8 cellular contexts compared by ENCODE assay signal in the genomic region with DNA sequence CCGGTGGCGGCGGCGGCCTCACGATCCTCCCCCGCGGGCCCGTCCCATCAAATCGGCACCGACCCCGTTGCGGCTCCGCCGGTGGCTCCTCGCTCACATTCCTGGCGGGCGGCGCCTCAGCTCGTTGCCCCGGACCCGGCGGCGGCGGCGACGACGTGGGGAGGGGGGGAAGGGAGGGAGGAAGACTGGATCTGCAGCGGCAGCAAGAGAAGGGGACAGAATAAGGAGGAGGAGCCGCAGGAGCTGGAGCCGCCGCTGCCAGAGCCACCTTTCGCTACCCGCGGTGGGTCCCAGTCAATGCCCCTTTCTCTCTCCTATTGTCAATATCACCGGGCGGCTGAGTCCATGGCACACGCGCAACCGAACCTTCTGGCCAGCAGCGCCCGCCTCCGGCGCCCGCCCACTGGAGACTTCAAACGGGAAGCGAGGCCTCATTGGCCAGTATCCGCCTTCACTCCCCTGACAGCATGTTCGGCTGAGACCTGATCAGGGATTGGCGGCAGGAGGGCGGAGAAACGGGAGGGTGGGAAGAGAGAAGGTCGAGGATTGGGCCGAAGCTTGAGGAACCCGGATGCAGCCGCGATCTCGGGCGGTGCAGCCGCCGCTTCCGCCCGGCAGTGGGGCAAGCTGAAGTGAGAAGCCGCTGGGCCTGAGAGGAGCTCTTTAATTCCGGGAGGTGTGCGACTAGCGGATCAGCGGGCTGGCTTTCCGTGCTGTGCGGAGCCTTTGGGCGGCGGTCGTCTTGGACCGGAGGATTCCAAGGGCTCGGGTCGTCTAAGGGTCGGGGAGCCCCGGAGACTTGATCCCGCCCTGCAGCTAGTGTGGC. TPM values are rescaled to one million over a fixed set of nuclear protein-coding genes. Genes with fewer than 3 reads are reported as not detected.
DNase-seq lines count a peak whose midpoint lies in the region; ATAC-seq, FAIRE-seq and TF ChIP-seq lines count a peak whose summit lies in the region.

A gene (minus strand): TSS at position 378 of the 826 bp plus-strand sequence. CDS start 3,692 bp downstream, outside the sequence.

- H3K4me1 Mint-ChIP-seq in CD14-positive monocyte, result peaks cover 28% of the 10 kb centered on the region

- TF ChIP-seq EP300 in HepG2 (IDR thresholded peaks at IDR 0.05; ENCODE audit: low read depth in 2 of 2, low read length in 2 of 2) (no peak), HepG2 (CRISPR knock-in tag; IDR thresholded peaks at IDR 0.05; ENCODE audit: borderline replicate concordance) (no peak)

- TF ChIP-seq RAD21 in HepG2 (CRISPR knock-in tag; IDR thresholded peaks at IDR 0.05), result peak; percentile 19; the same call in 1 of the 2 replicates

- H3K9me3 Mint-ChIP-seq in CD14-positive monocyte, result no peaks in the 10 kb centered on the region

- BruUV-seq in HepG2 (replicated peaks; lab: Mats Ljungman, UMichigan), result no TSS peak

- H3K9ac ChIP-seq in HepG2 (ENCODE audit: insufficient read depth, low read depth, low read length), result peak within 1 kb of the TSS; percentile 97

- peak within 1 kb of the TSS; percentile 89 to 95 (median 92) for H3K27ac Mint-ChIP-seq in CD14-positive monocyte

- in situ Hi-C loops in HepG2 (cut with HindIII; ENCODE audit: extremely low pct_ligation_motif_present, low pct_unique_long_range_greater_than_20kb), result loop anchor here (5.0 kb wide), 1 partner anchor 151 kb away; no protein-coding TSS in a partner anchor

- peak within 1 kb of the TSS; percentile 88 for H3K27ac ChIP-seq in HepG2 (ENCODE audit: extremely low read length, insufficient read depth, low read length)

- H3K79me2 ChIP-seq in HepG2 (ENCODE audit: insufficient read depth, low read length), result peaks cover 21% of the 10 kb centered on the region

- peak; percentile 70 for FAIRE-seq in HepG2 (lab: Jason Lieb, UNC)

- no peak for TF ChIP-seq CTCF in CD14-positive monocyte (IDR thresholded peaks at IDR 0.05)
- 0 out of 2 replicates have a peak, but pooled peaks have one; percentile 6 for TF ChIP-seq CTCF in HepG2 (CRISPR knock-in tag; IDR thresholded peaks at IDR 0.05)

- H3K4me3 ChIP-seq in HepG2 (replicated peaks in 1 of 3; ENCODE audit: insufficient read depth in 1 of 3, low read depth in 2 of 3, low read length in 3 of 3), result peak within 1 kb of the TSS; percentile 87 to 91 (median 88)

- peak within 1 kb of the TSS; percentile 92 to 94 for H3K4me3 Mint-ChIP-seq in CD14-positive monocyte

- H3K36me3 Mint-ChIP-seq in CD14-positive monocyte, result peaks cover 9 to 16% of the 10 kb centered on the region in 2 donors

- peak; percentile 98 for DNase-seq in CD14-positive monocyte (ENCODE audit: low spot score)
- peak; percentile 98 for DNase-seq in NCI-H82 (lab: John Stamatoyannopoulos, UW)
- DNase-seq in activated CD4-positive, alpha-beta T cell treated with anti-CD3 and anti-CD28 coated beads, Interleukin-2, amount 50 U/mL, for 48 hours, result peak; percentile 96 to 97
- DNase-seq in dermis microvascular lymphatic vessel endothelial cell (ENCODE audit: low read depth in 2 of 2), result peak; percentile 98 to 99
- peak; percentile 97 for DNase-seq in HepG2 (ENCODE audit: low spot score)
- DNase-seq in stimulated activated CD4-positive, alpha-beta T cell treated with anti-CD3 and anti-CD28 coated beads, Interleukin-4, amount 100 ng/mL, for 1 hour, result peak; percentile 96

- TF ChIP-seq POLR2A in HepG2 (IDR thresholded peaks at IDR 0.05; ENCODE audit: insufficient read depth in 1 of 2, low read depth in 2 of 2, low read length in 2 of 2), result peak; percentile 79 to 80

- H4K20me1 ChIP-seq in HepG2 (ENCODE audit: insufficient read depth, low read length), result no peaks in the 10 kb centered on the region; the same call in 1 of the 2 replicates

- no peaks in the 10 kb centered on the region; a peak in 1 of 5 replicates for H3K27me3 ChIP-seq in HepG2 (ENCODE audit: control insufficient read depth in 1 of 2, insufficient read depth in 2 of 2, low read length in 2 of 2)

- POLR2A ChIA-PET in HepG2 (lab: Yijun Ruan, JAX), result interaction anchor here (0.7 to 2.5 kb wide), 16 partner anchors 9 to 751 kb away, joined by 3 to 19 read pairs (median 4); a partner anchor contains a TSS

- ATAC-seq in GM19397 (IDR thresholded peaks at IDR 0.05; ENCODE audit: unreplicated experiment) (peak; percentile 92), HG03571 (IDR thresholded peaks at IDR 0.05; ENCODE audit: unreplicated experiment) (peak; percentile 96), HepG2 (peak; percentile 97)

- peaks cover 33% of the 10 kb centered on the region for H3K4me1 ChIP-seq in HepG2 (ENCODE audit: insufficient read depth, low read length)

- peaks cover 0 to 4% (median 2%) of the 10 kb centered on the region in 3 donors for H3K27me3 Mint-ChIP-seq in CD14-positive monocyte (ENCODE audit: low read depth in 3 of 3)

- 1% methylated on average over 28 of the region's 78 CpGs for WGBS in HepG2 (ENCODE audit: low lambda C conversion rate)

- H3K4me2 ChIP-seq in HepG2 (ENCODE audit: low read depth, low read length), result peak within 1 kb of the TSS; percentile 94

- H3K36me3 ChIP-seq in HepG2 (replicated peaks in 1 of 2; ENCODE audit: control insufficient read depth in 1 of 2, insufficient read depth in 2 of 2, low read length in 2 of 2), result peaks cover 2 to 12% of the 10 kb centered on the region in 2 experiments; a peak in 3 of 5 replicates

- H3K9me3 ChIP-seq in HepG2 (ENCODE audit: low read length), result no peaks in the 10 kb centered on the region

- no peak within 1 kb of the TSS for H2AFZ ChIP-seq in HepG2 (ENCODE audit: low read length)

- CTCF ChIA-PET in HepG2 (lab: Yijun Ruan, JAX; ENCODE audit: low intra/inter-chr PET ratio, low total read pairs), result no interaction called here

- intact Hi-C loops in CD14-positive monocyte (cut with micrococcal nuclease), result loop anchor here (1.0 to 5.0 kb wide), 2 partner anchors 99 kb away; a partner anchor contains a TSS
- intact Hi-C loops in HepG2 (cut with micrococcal nuclease; ENCODE audit: unreplicated experiment), result loop anchor here (1.0 to 5.0 kb wide), 5 partner anchors 71 to 184 kb away; a partner anchor contains a TSS

TF ChIP-seq in HepG2, 621 proteins besides CTCF, POLR2A, EP300 and RAD21 (continues in another document):
- TF ChIP-seq GATAD1 (CRISPR knock-in tag; IDR thresholded peaks at IDR 0.05) (peak; percentile 84), SALL1 (CRISPR knock-in tag; IDR thresholded peaks at IDR 0.05) (peak; percentile 73; the same call in 1 of the 2 replicates), CREM (IDR thresholded peaks at IDR 0.05) (peak; percentile 77), CREM (CRISPR knock-in tag; IDR thresholded peaks at IDR 0.05) (no peak), NFYB (CRISPR knock-in tag; IDR thresholded peaks at IDR 0.05) (peak; percentile 97), PITX1 (CRISPR knock-in tag; IDR thresholded peaks at IDR 0.05) (peak; percentile 43; the same call in 1 of the 2 replicates), ZNF337 (CRISPR knock-in tag; IDR thresholded peaks at IDR 0.05; ENCODE audit: borderline replicate concordance, low read depth) (no peak), KDM4B (CRISPR knock-in tag; IDR thresholded peaks at IDR 0.05) (peak; percentile 51; the same call in 1 of the 2 replicates), ARHGAP35 (CRISPR knock-in tag; IDR thresholded peaks at IDR 0.05; ENCODE audit: borderline replicate concordance) (0 out of 2 replicates have a peak, but pooled peaks have one; percentile 58), NR2C2 (CRISPR knock-in tag; IDR thresholded peaks at IDR 0.05; ENCODE audit: borderline replicate concordance) (peak; percentile 74), ZIK1 (CRISPR knock-in tag; IDR thresholded peaks at IDR 0.05; ENCODE audit: borderline replicate concordance, low read depth) (peak; percentile 69; the same call in 1 of the 2 replicates)
- TF ChIP-seq, protein P1, sequence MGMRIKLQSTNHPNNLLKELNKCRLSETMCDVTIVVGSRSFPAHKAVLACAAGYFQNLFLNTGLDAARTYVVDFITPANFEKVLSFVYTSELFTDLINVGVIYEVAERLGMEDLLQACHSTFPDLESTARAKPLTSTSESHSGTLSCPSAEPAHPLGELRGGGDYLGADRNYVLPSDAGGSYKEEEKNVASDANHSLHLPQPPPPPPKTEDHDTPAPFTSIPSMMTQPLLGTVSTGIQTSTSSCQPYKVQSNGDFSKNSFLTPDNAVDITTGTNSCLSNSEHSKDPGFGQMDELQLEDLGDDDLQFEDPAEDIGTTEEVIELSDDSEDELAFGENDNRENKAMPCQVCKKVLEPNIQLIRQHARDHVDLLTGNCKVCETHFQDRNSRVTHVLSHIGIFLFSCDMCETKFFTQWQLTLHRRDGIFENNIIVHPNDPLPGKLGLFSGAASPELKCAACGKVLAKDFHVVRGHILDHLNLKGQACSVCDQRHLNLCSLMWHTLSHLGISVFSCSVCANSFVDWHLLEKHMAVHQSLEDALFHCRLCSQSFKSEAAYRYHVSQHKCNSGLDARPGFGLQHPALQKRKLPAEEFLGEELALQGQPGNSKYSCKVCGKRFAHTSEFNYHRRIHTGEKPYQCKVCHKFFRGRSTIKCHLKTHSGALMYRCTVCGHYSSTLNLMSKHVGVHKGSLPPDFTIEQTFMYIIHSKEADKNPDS (CRISPR knock-in tag; IDR thresholded peaks at IDR 0.05), result no peak

RNA-seq across cellular contexts. Expression of the gene that starts here (rescaled TPM):
- polyA plus RNA-seq in CD14-positive monocyte (10 to 100 TPM; 15.1 to 26.3 TPM), HepG2 (2011; rRNA removed) (6.4 and 8.9 TPM in 2 replicates)
- total RNA-seq in dermis microvascular lymphatic vessel endothelial cell (9.9 and 10.4 TPM in 2 replicates), HepG2 (2016; rRNA removed; fragmentation: Illumina TruSeq; extraction: Trizol) (11.0 and 22.5 TPM in 2 replicates)
- 3.9 and 4.8 TPM in 2 replicates for total RNA-seq in HepG2 (2016; cell fraction: cytosol; rRNA removed; fragmentation: Illumina TruSeq; extraction: Trizol; ENCODE audit: low read depth)
- total RNA-seq in HepG2 (2016; cell fraction: insoluble cytoplasmic fraction; rRNA removed; fragmentation: Illumina TruSeq; extraction: Trizol), result 10.3 and 22.7 TPM in 2 replicates
- total RNA-seq in HepG2 (2016; cell fraction: membrane; rRNA removed; fragmentation: Illumina TruSeq; extraction: Trizol), result 19.8 and 21.1 TPM in 2 replicates
- 15.6 and 17.0 TPM in 2 replicates for total RNA-seq in HepG2 (2016; cell fraction: nucleus; rRNA removed; fragmentation: Illumina TruSeq; extraction: Trizol)
- 2.7 and 5.2 TPM in 2 replicates for polyA plus RNA-seq in HepG2 (2011; cell fraction: cytosol; rRNA removed)
- 4.7 and 5.0 TPM in 2 replicates for polyA plus RNA-seq in HepG2 (2011; cell fraction: nucleus; rRNA removed)
- polyA plus RNA-seq in HepG2 (2012), result 13.6 and 14.4 TPM in 2 replicates
- polyA plus RNA-seq in HepG2 (2016; cell fraction: cytosol; fragmentation: Illumina TruSeq; extraction: Trizol; ENCODE audit: low read depth), result 4.4 and 5.3 TPM in 2 replicates
- 31.8 and 35.2 TPM in 2 replicates for polyA plus RNA-seq in HepG2 (2016; cell fraction: insoluble cytoplasmic fraction; fragmentation: Illumina TruSeq; extraction: Trizol; ENCODE audit: low read depth)
- polyA plus RNA-seq in HepG2 (2016; cell fraction: membrane; fragmentation: Illumina TruSeq; extraction: Trizol; ENCODE audit: low read depth), result 17.1 TPM in 2 replicates
- 17.7 and 18.9 TPM in 2 replicates for polyA plus RNA-seq in HepG2 (2016; cell fraction: nucleus; fragmentation: Illumina TruSeq; extraction: Trizol; ENCODE audit: insufficient read depth, low read depth)
- 7.8 and 8.6 TPM in 2 replicates for polyA minus RNA-seq in HepG2 (2011; rRNA and poly(A)+ RNA removed; ENCODE audit: low replicate concordance)
- 21.7 and 25.6 TPM in 2 replicates for polyA minus RNA-seq in HepG2 (2011; cell fraction: cytosol; rRNA and poly(A)+ RNA removed)
- 29.4 and 30.6 TPM in 2 replicates for polyA minus RNA-seq in HepG2 (2011; cell fraction: nucleus; rRNA and poly(A)+ RNA removed)

Comparison
In these comparisons a context has a peak if more than half of its experiments do, and no peak if none do; other contexts are left out.
1. Peak in every context shown above with its lines: DNase-seq, ATAC-seq, H3K4me3 ChIP-seq and H3K27ac ChIP-seq.